28 cellular contexts compared by ENCODE assay signal in genomic region chr7:18235819-18236218, GRCh38.
"Had no signal": no experiment of that assay in that cellular context is flagged by ENCODE, and none has a peak within 500 bp of the region (broad histone marks: within the 10 kb centered on the region; RNA-seq: fewer than 3 reads in every experiment).

No MANE protein-coding gene starts in this region.

- H3K9me3 ChIP-seq: ovary, psoas muscle, right lobe of liver, sigmoid colon, stomach, thoracic aorta, thyroid gland, tibial nerve, upper lobe of left lung, vagina had no signal

- H3K4me1 Mint-ChIP-seq: nephron progenitor cell; neural crest cell; stimulated activated effector memory CD8-positive, alpha-beta T cell treated with anti-CD3 and anti-CD28 coated beads, Interleukin-12 subunit alpha, Interleukin-12 subunit beta, amount 100 ng/mL, for 72 hours; stimulated activated naive B cell treated with anti-CD40 and anti-IgM and Interleukin-4, amounts not matched to agents 10 μg/mL and 1 μg/mL and 100 μg/mL, for 72 hours had no signal

- H3K4me1 ChIP-seq: parathyroid adenoma, psoas muscle, right lobe of liver, stomach, thyroid gland, tibial nerve, upper lobe of left lung had no signal

- H3K27ac Mint-ChIP-seq: natural killer cell treated with Interleukin-12 subunit alpha and Interleukin-12 subunit beta and Interleukin-15 and Interleukin-18, amount 100 ng/mL, for 72 hours; nephron progenitor cell; progenitor cell of endocrine pancreas; stimulated activated effector memory CD8-positive, alpha-beta T cell treated with anti-CD3 and anti-CD28 coated beads, Interleukin-12 subunit alpha, Interleukin-12 subunit beta, amount 100 ng/mL, for 72 hours; stimulated activated naive B cell treated with anti-CD40 and anti-IgM and Interleukin-4, amounts not matched to agents 10 μg/mL and 1 μg/mL and 100 μg/mL, for 72 hours; stimulated activated naive CD8-positive, alpha-beta T cell treated with anti-CD3 and anti-CD28 coated beads, Interleukin-15, Interleukin-2, amounts not matched to agents 100 ng/mL and 50 ng/mL, for 24 hours had no signal

- ATAC-seq: natural killer cell treated with Interleukin-12 subunit alpha and Interleukin-12 subunit beta and Interleukin-15 and Interleukin-18, amount 100 ng/mL, for 72 hours; psoas muscle; right cardiac atrium; right lobe of liver; stimulated activated effector memory CD8-positive, alpha-beta T cell treated with anti-CD3 and anti-CD28 coated beads, Interleukin-12 subunit alpha, Interleukin-12 subunit beta, amount 100 ng/mL, for 72 hours; stimulated activated naive B cell treated with anti-CD40 and anti-IgM and Interleukin-4, amounts not matched to agents 10 μg/mL and 1 μg/mL and 100 μg/mL, for 72 hours had no signal

- H3K79me2 ChIP-seq: parathyroid adenoma had no signal

- H3K27ac ChIP-seq: ovary, parathyroid adenoma, psoas muscle, right lobe of liver, sigmoid colon, stomach, thoracic aorta, thyroid gland, tibial nerve, upper lobe of left lung, vagina had no signal

- H3K4me3 Mint-ChIP-seq: natural killer cell treated with Interleukin-12 subunit alpha and Interleukin-12 subunit beta and Interleukin-15 and Interleukin-18, amount 100 ng/mL, for 72 hours; nephron progenitor cell; neural crest cell; stimulated activated effector memory CD8-positive, alpha-beta T cell treated with anti-CD3 and anti-CD28 coated beads, Interleukin-12 subunit alpha, Interleukin-12 subunit beta, amount 100 ng/mL, for 72 hours; stimulated activated naive B cell treated with anti-CD40 and anti-IgM and Interleukin-4, amounts not matched to agents 10 μg/mL and 1 μg/mL and 100 μg/mL, for 72 hours; stimulated activated naive CD8-positive, alpha-beta T cell treated with anti-CD3 and anti-CD28 coated beads, Interleukin-15, Interleukin-2, amounts not matched to agents 100 ng/mL and 50 ng/mL, for 24 hours had no signal

- H3K4me3 ChIP-seq: ovary, psoas muscle, right lobe of liver, sigmoid colon, stomach, thoracic aorta, thyroid gland, tibial nerve, upper lobe of left lung, vagina had no signal

- H3K27me3 Mint-ChIP-seq: progenitor cell of endocrine pancreas; stimulated activated naive B cell treated with anti-CD40 and anti-IgM and Interleukin-4, amounts not matched to agents 10 μg/mL and 1 μg/mL and 100 μg/mL, for 72 hours had no signal

- H3K27me3 ChIP-seq: ovary, right lobe of liver, sigmoid colon, stomach, thyroid gland, tibial nerve, upper lobe of left lung, vagina had no signal

- H3K9ac ChIP-seq: parathyroid adenoma had no signal

- H3K36me3 ChIP-seq: ovary, right lobe of liver, sigmoid colon, stomach, thoracic aorta, thyroid gland, tibial nerve, upper lobe of left lung, vagina had no signal

- H3K36me3 Mint-ChIP-seq: natural killer cell treated with Interleukin-12 subunit alpha and Interleukin-12 subunit beta and Interleukin-15 and Interleukin-18, amount 100 ng/mL, for 72 hours; stimulated activated effector memory CD8-positive, alpha-beta T cell treated with anti-CD3 and anti-CD28 coated beads, Interleukin-12 subunit alpha, Interleukin-12 subunit beta, amount 100 ng/mL, for 72 hours had no signal

- DNase-seq: nephron progenitor cell; occipital lobe; ovary; posterior cingulate gyrus; psoas muscle; right cardiac atrium; right lobe of liver; sigmoid colon; small intestine; stimulated activated CD4-positive, alpha-beta T cell treated with anti-CD3 and anti-CD28 coated beads, Interleukin-15, amount 100 ng/mL, for 24 hours; stimulated activated CD4-positive, alpha-beta T cell treated with anti-CD3 and anti-CD28 coated beads, Interleukin-2, amount 100 ng/mL, for 24 hours; stimulated activated CD4-positive, alpha-beta T cell treated with anti-CD3 and anti-CD28 coated beads, Interleukin-2, amount 100 ng/mL, for 48 hours; stimulated activated CD4-positive, alpha-beta T cell treated with anti-CD3 and anti-CD28 coated beads, Interleukin-4, amount 100 ng/mL, for 24 hours; stimulated activated naive B cell treated with anti-CD40 and anti-IgM and Interleukin-4, amounts not matched to agents 10 μg/mL and 1 μg/mL and 100 μg/mL, for 72 hours; stimulated activated naive CD4-positive, alpha-beta T cell treated with Interleukin-2 at 50 U/mL for 16 hours; stomach; thyroid gland; trophoblast cell; upper lobe of left lung had no signal

- H3K9me3 Mint-ChIP-seq: natural killer cell treated with Interleukin-12 subunit alpha and Interleukin-12 subunit beta and Interleukin-15 and Interleukin-18, amount 100 ng/mL, for 72 hours; nephron progenitor cell; neural crest cell; stimulated activated effector memory CD8-positive, alpha-beta T cell treated with anti-CD3 and anti-CD28 coated beads, Interleukin-12 subunit alpha, Interleukin-12 subunit beta, amount 100 ng/mL, for 72 hours; stimulated activated naive CD8-positive, alpha-beta T cell treated with anti-CD3 and anti-CD28 coated beads, Interleukin-15, Interleukin-2, amounts not matched to agents 100 ng/mL and 50 ng/mL, for 24 hours had no signal

- H2AFZ ChIP-seq: parathyroid adenoma had no signal
